Comparison of ENCODE assay signal across 1 cellular context in genomic region chr1:114154963-114155322, GRCh38.
TF ChIP-seq lines count a peak whose summit lies in the region.

No MANE protein-coding gene starts in this region.

TF ChIP-seq in GM12878, 131 proteins besides CTCF, POLR2A, EP300 and RAD21 (continued from another document):
- TF ChIP-seq, protein P1, sequence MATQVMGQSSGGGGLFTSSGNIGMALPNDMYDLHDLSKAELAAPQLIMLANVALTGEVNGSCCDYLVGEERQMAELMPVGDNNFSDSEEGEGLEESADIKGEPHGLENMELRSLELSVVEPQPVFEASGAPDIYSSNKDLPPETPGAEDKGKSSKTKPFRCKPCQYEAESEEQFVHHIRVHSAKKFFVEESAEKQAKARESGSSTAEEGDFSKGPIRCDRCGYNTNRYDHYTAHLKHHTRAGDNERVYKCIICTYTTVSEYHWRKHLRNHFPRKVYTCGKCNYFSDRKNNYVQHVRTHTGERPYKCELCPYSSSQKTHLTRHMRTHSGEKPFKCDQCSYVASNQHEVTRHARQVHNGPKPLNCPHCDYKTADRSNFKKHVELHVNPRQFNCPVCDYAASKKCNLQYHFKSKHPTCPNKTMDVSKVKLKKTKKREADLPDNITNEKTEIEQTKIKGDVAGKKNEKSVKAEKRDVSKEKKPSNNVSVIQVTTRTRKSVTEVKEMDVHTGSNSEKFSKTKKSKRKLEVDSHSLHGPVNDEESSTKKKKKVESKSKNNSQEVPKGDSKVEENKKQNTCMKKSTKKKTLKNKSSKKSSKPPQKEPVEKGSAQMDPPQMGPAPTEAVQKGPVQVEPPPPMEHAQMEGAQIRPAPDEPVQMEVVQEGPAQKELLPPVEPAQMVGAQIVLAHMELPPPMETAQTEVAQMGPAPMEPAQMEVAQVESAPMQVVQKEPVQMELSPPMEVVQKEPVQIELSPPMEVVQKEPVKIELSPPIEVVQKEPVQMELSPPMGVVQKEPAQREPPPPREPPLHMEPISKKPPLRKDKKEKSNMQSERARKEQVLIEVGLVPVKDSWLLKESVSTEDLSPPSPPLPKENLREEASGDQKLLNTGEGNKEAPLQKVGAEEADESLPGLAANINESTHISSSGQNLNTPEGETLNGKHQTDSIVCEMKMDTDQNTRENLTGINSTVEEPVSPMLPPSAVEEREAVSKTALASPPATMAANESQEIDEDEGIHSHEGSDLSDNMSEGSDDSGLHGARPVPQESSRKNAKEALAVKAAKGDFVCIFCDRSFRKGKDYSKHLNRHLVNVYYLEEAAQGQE (IDR thresholded peaks at IDR 0.05; ENCODE audit: low read depth, low read length) = peak; percentile 77
- TF ChIP-seq RELB (IDR thresholded peaks at IDR 0.05; ENCODE audit: low read depth) = no peak
